Comparison of ENCODE assay signal across 1 cellular context in genomic region chr3:183202004-183202722, GRCh38.
TF ChIP-seq lines count a peak whose summit lies in the region.

No MANE protein-coding gene starts in this region.

TF ChIP-seq in SK-N-SH, 30 proteins besides CTCF, POLR2A, EP300 and RAD21:
- no peak for TF ChIP-seq REST (IDR thresholded peaks at IDR 0.05; ENCODE audit: low read depth, low read length)
- TF ChIP-seq USF1 (IDR thresholded peaks at IDR 0.05; ENCODE audit: borderline replicate concordance, low read depth), result no peak
- no peak for TF ChIP-seq EZH2phosphoT487 (IDR thresholded peaks at IDR 0.05; ENCODE audit: borderline replicate concordance, low read depth)
- no peak for TF ChIP-seq GATA2 (CRISPR knock-in tag; IDR thresholded peaks at IDR 0.05)
- TF ChIP-seq RCOR1 (IDR thresholded peaks at IDR 0.05; ENCODE audit: low read length), result no peak
- TF ChIP-seq GABPA (IDR thresholded peaks at IDR 0.05; ENCODE audit: low read depth), result no peak
